11 cellular contexts compared by ENCODE assay signal in genomic region chr7:112448891-112449290, GRCh38. TPM values are rescaled to one million over a fixed set of nuclear protein-coding genes. Genes with fewer than 3 reads are reported as not detected.
DNase-seq lines count a peak whose midpoint lies in the region; ATAC-seq and TF ChIP-seq lines count a peak whose summit lies in the region.
"Had no signal": no experiment of that assay in that cellular context is flagged by ENCODE, and none has a peak within 500 bp of the region (broad histone marks: within the 10 kb centered on the region; RNA-seq: fewer than 3 reads in every experiment).

No MANE protein-coding gene starts in this region.

- no peaks in the 10 kb centered on the region for H3K36me3 ChIP-seq in endodermal cell (ENCODE audit: control insufficient read depth, insufficient read depth, low read length)

- CTCF ChIA-PET in activated CD4-positive, alpha-beta memory T cell treated with anti-CD3 and anti-CD28 coated beads, Interleukin-2, amount 10 ng/mL, durations not matched to agents 7 days and 5 days (lab: Charles Lee), result interaction anchor here (0.9 kb wide), 1 partner anchor 711 kb away, joined by 3 read pairs; no protein-coding TSS in a partner anchor

- 90 to 100% methylated on average over 2 to 3 of the region's 3 CpGs for WGBS in endodermal cell (ENCODE audit: insufficient coverage in 1 of 2, insufficient read length in 1 of 2), 2 experiments

- no peaks in the 10 kb centered on the region for H3K27me3 ChIP-seq in endodermal cell (ENCODE audit: control insufficient read depth, insufficient read depth, low read length, poor library complexity, severe bottlenecking)

- POLR2A ChIA-PET in activated CD4-positive, alpha-beta memory T cell treated with anti-CD3 and anti-CD28 coated beads, Interleukin-2, amount 10 ng/mL, durations not matched to agents 7 days and 5 days (lab: Charles Lee), result interaction anchor here (2.2 to 4.5 kb wide), 5 partner anchors 13 to 334 kb away, joined by 5 to 33 read pairs (median 20); partner anchors contain the start of genes DOCK4 and ZNF277

- no peaks in the 10 kb centered on the region for H3K9me3 ChIP-seq in endodermal cell (ENCODE audit: control insufficient read depth, low read length)

- H3K9me3 Mint-ChIP-seq in T-helper 1 cell treated with Interleukin-12 subunit alpha and Interleukin-12 subunit beta and Interleukin-4 antibody, amounts not matched to agents 30 μg/mL and 1 μg/mL, for 36 hours, result no peaks in the 10 kb centered on the region
- H3K9me3 Mint-ChIP-seq in activated CD4-positive, alpha-beta memory T cell treated with anti-CD3 and anti-CD28 coated beads, Interleukin-2, amount 10 ng/mL, durations not matched to agents 7 days and 5 days, result no peaks in the 10 kb centered on the region
- H3K9me3 Mint-ChIP-seq in stimulated activated memory B cell treated with anti-CD40 and anti-IgM and Interleukin-4, amounts not matched to agents 10 μg/mL and 1 μg/mL and 100 μg/mL, for 72 hours, result no peaks in the 10 kb centered on the region
- H3K9me3 Mint-ChIP-seq in endodermal cell, result no peaks in the 10 kb centered on the region

- DNase-seq in T-helper 1 cell (no peak), kidney tubule cell (ENCODE audit: low spot score) (peak; percentile 53), endodermal cell (no peak), anterior cingulate cortex (lab: John Stamatoyannopoulos, UW) (no peak), cerebellum (ENCODE audit: low spot score) (no peak)
- no peak for DNase-seq in activated CD4-positive, alpha-beta memory T cell treated with anti-CD3 and anti-CD28 coated beads, Interleukin-2, amount 10 ng/mL, durations not matched to agents 7 days and 5 days
- DNase-seq: NCI-H1105 had no signal

- TF ChIP-seq CTCF in endodermal cell (conservative IDR thresholded peaks at IDR 0.05), result no peak

- no peak overlapping the region for H3K9ac ChIP-seq in endodermal cell (ENCODE audit: extremely low read depth, low read length, poor library complexity, severe bottlenecking)

- no peaks in the 10 kb centered on the region for H3K27me3 Mint-ChIP-seq in T-helper 1 cell treated with Interleukin-12 subunit alpha and Interleukin-12 subunit beta and Interleukin-4 antibody, amounts not matched to agents 30 μg/mL and 1 μg/mL, for 36 hours (ENCODE audit: low read depth)
- H3K27me3 Mint-ChIP-seq in activated CD4-positive, alpha-beta memory T cell treated with anti-CD3 and anti-CD28 coated beads, Interleukin-2, amount 10 ng/mL, durations not matched to agents 7 days and 5 days, result no peaks in the 10 kb centered on the region
- no peaks in the 10 kb centered on the region for H3K27me3 Mint-ChIP-seq in stimulated activated memory B cell treated with anti-CD40 and anti-IgM and Interleukin-4, amounts not matched to agents 10 μg/mL and 1 μg/mL and 100 μg/mL, for 72 hours
- H3K27me3 Mint-ChIP-seq in endodermal cell (ENCODE audit: insufficient read depth), result no peaks in the 10 kb centered on the region

- no peak for ATAC-seq in stimulated activated memory B cell treated with anti-CD40 and anti-IgM and Interleukin-4, amounts not matched to agents 10 μg/mL and 1 μg/mL and 100 μg/mL, for 72 hours

- peak overlapping the region; percentile 97 for H3K27ac Mint-ChIP-seq in T-helper 1 cell treated with Interleukin-12 subunit alpha and Interleukin-12 subunit beta and Interleukin-4 antibody, amounts not matched to agents 30 μg/mL and 1 μg/mL, for 36 hours
- H3K27ac Mint-ChIP-seq in activated CD4-positive, alpha-beta memory T cell treated with anti-CD3 and anti-CD28 coated beads, Interleukin-2, amount 10 ng/mL, durations not matched to agents 7 days and 5 days, result no peak overlapping the region
- peak overlapping the region; percentile 98 for H3K27ac Mint-ChIP-seq in stimulated activated memory B cell treated with anti-CD40 and anti-IgM and Interleukin-4, amounts not matched to agents 10 μg/mL and 1 μg/mL and 100 μg/mL, for 72 hours
- H3K27ac Mint-ChIP-seq in endodermal cell, result no peak overlapping the region

- peak overlapping the region; percentile 100 for H3K4me3 Mint-ChIP-seq in T-helper 1 cell treated with Interleukin-12 subunit alpha and Interleukin-12 subunit beta and Interleukin-4 antibody, amounts not matched to agents 30 μg/mL and 1 μg/mL, for 36 hours
- peak overlapping the region; percentile 37 for H3K4me3 Mint-ChIP-seq in activated CD4-positive, alpha-beta memory T cell treated with anti-CD3 and anti-CD28 coated beads, Interleukin-2, amount 10 ng/mL, durations not matched to agents 7 days and 5 days
- H3K4me3 Mint-ChIP-seq in stimulated activated memory B cell treated with anti-CD40 and anti-IgM and Interleukin-4, amounts not matched to agents 10 μg/mL and 1 μg/mL and 100 μg/mL, for 72 hours, result peak overlapping the region; percentile 92
- no peak overlapping the region for H3K4me3 Mint-ChIP-seq in endodermal cell

- no peak overlapping the region for H3K27ac ChIP-seq in endodermal cell (ENCODE audit: low read depth, low read length)

- H3K4me3 ChIP-seq in endodermal cell (ENCODE audit: low read length), result no peak overlapping the region
- H3K4me3 ChIP-seq: lung had no signal

- H3K36me3 Mint-ChIP-seq in T-helper 1 cell treated with Interleukin-12 subunit alpha and Interleukin-12 subunit beta and Interleukin-4 antibody, amounts not matched to agents 30 μg/mL and 1 μg/mL, for 36 hours (ENCODE audit: low read depth), result no peaks in the 10 kb centered on the region
- no peaks in the 10 kb centered on the region for H3K36me3 Mint-ChIP-seq in activated CD4-positive, alpha-beta memory T cell treated with anti-CD3 and anti-CD28 coated beads, Interleukin-2, amount 10 ng/mL, durations not matched to agents 7 days and 5 days (ENCODE audit: low read depth)
- no peaks in the 10 kb centered on the region for H3K36me3 Mint-ChIP-seq in stimulated activated memory B cell treated with anti-CD40 and anti-IgM and Interleukin-4, amounts not matched to agents 10 μg/mL and 1 μg/mL and 100 μg/mL, for 72 hours
- peaks cover 2% of the 10 kb centered on the region for H3K36me3 Mint-ChIP-seq in endodermal cell (ENCODE audit: low read depth)

- H3K4me1 Mint-ChIP-seq in T-helper 1 cell treated with Interleukin-12 subunit alpha and Interleukin-12 subunit beta and Interleukin-4 antibody, amounts not matched to agents 30 μg/mL and 1 μg/mL, for 36 hours (ENCODE audit: low read depth), result peaks cover 34% of the 10 kb centered on the region
- peaks cover 38% of the 10 kb centered on the region for H3K4me1 Mint-ChIP-seq in activated CD4-positive, alpha-beta memory T cell treated with anti-CD3 and anti-CD28 coated beads, Interleukin-2, amount 10 ng/mL, durations not matched to agents 7 days and 5 days
- H3K4me1 Mint-ChIP-seq in stimulated activated memory B cell treated with anti-CD40 and anti-IgM and Interleukin-4, amounts not matched to agents 10 μg/mL and 1 μg/mL and 100 μg/mL, for 72 hours, result peaks cover 33% of the 10 kb centered on the region
- peaks cover 22% of the 10 kb centered on the region for H3K4me1 Mint-ChIP-seq in endodermal cell

- H3K4me1 ChIP-seq in endodermal cell (ENCODE audit: control insufficient read depth, insufficient read depth, low read length), result peaks cover 6% of the 10 kb centered on the region

RNA-seq across cellular contexts. Expression of gene IFRD1, which starts 1.4 kb away (rescaled TPM):
- 10 to 100 TPM; 33.4 to 36.1 TPM for total RNA-seq in activated CD4-positive, alpha-beta memory T cell treated with anti-CD3 and anti-CD28 coated beads, Interleukin-2, amount 10 ng/mL, durations not matched to agents 7 days and 5 days
- total RNA-seq in endodermal cell (10 to 100 TPM; 54.3 to 57.6 TPM), cerebellum (70.8 TPM)
- 56.9 TPM for polyA plus RNA-seq in endodermal cell (2013, experiment 1 of 2)
- polyA plus RNA-seq in endodermal cell (2013, experiment 2 of 2), result 47.7 TPM

RNA-seq across cellular contexts. Expression of gene LSMEM1, which starts 31.9 kb away (rescaled TPM):
- total RNA-seq in activated CD4-positive, alpha-beta memory T cell treated with anti-CD3 and anti-CD28 coated beads, Interleukin-2, amount 10 ng/mL, durations not matched to agents 7 days and 5 days, result 1 to 10 TPM; 1.0 to 1.2 TPM
- total RNA-seq in endodermal cell (1 to 10 TPM; 1.1 to 4.2 TPM), cerebellum (1.3 TPM)
- polyA plus RNA-seq in endodermal cell (2013, experiment 1 of 2), result 1.9 TPM
- 0.99 TPM for polyA plus RNA-seq in endodermal cell (2013, experiment 2 of 2)
- total RNA-seq: epithelial cell of proximal tubule had no signal

Comparison
In these comparisons a context has a peak if more than half of its experiments do, and no peak if none do; other contexts are left out.
1. H3K27ac Mint-ChIP-seq: peak in T-helper 1 cell treated with Interleukin-12 subunit alpha and Interleukin-12 subunit beta and Interleukin-4 antibody, amounts not matched to agents 30 μg/mL and 1 μg/mL, for 36 hours (single experiment) and stimulated activated memory B cell treated with anti-CD40 and anti-IgM and Interleukin-4, amounts not matched to agents 10 μg/mL and 1 μg/mL and 100 μg/mL, for 72 hours (single experiment); none in activated CD4-positive, alpha-beta memory T cell treated with anti-CD3 and anti-CD28 coated beads, Interleukin-2, amount 10 ng/mL, durations not matched to agents 7 days and 5 days (single experiment) and endodermal cell (single experiment).